In the genomic region with DNA sequence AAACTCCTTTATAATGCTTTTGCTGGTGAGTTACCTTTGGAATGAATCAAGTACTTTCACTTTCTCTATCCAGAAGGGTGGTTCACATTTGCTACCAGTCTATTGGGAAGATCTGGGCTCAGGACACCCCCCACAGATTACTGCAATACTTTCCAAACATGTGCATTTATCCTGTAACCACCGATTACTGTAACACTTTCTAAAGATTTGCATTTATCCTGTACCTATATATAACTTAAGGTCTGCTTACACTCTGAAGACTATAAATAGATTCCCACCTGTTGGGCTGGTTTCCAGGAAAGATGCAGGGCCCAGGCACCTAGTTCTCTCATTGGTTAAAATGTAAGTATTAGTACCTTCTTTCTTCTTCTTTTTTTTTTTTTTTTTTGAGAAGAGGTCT, we compare ENCODE assay signal across 11 cellular contexts.
DNase-seq lines count a peak whose midpoint lies in the region; ATAC-seq and TF ChIP-seq lines count a peak whose summit lies in the region.
"Had no signal": no experiment of that assay in that cellular context is flagged by ENCODE, and none has a peak within 500 bp of the region (broad histone marks: within the 10 kb centered on the region; RNA-seq: fewer than 3 reads in every experiment).

No MANE protein-coding gene starts in this region.

- DNase-seq in NAMALWA (ENCODE audit: low spot score) (peak; percentile 75), coronary artery (ENCODE audit: low spot score) (no peak), head of caudate nucleus (no peak), NCI-H748 (lab: John Stamatoyannopoulos, UW; ENCODE audit: unreplicated experiment) (no peak), cortex of kidney (lab: John Stamatoyannopoulos, UW) (no peak)
- DNase-seq: activated naive CD4-positive, alpha-beta T cell treated with anti-CD3 and anti-CD28 coated beads, Interleukin-2, amount 50 U/mL, for 16 hours; mesendoderm; retina had no signal

- H3K9me3 ChIP-seq in liver (ENCODE audit: control insufficient read depth in 4 of 4, low read length in 3 of 4) = no peaks in the 10 kb centered on the region

- H3K27ac ChIP-seq in liver (ENCODE audit: low read depth in 1 of 2, low read length in 2 of 2) (peak overlapping the region; percentile 38 to 48), coronary artery (no peak overlapping the region)

- H3K27me3 ChIP-seq in liver (ENCODE audit: control insufficient read depth in 4 of 4, insufficient read depth in 4 of 4, low read length in 3 of 4) = no peaks in the 10 kb centered on the region

- H3K4me3 ChIP-seq in liver (ENCODE audit: low read depth in 1 of 3, low read length in 3 of 3) (peak overlapping the region in 1 of 3 donors; percentile 4), coronary artery (no peak overlapping the region)

- WGBS in liver = 20% methylated on average over 1 of the region's 1 CpG

- TF ChIP-seq CTCF in liver (IDR thresholded peaks at IDR 0.05; ENCODE audit: low read depth, low read length, missing input control) (no peak), coronary artery (IDR thresholded peaks at IDR 0.05) (no peak)

- peaks cover 0 to 8% (median 5%) of the 10 kb centered on the region in 4 donors for H3K4me1 ChIP-seq in liver (ENCODE audit: control insufficient read depth in 4 of 4, insufficient read depth in 4 of 4, low read length in 3 of 4)

- H3K9ac ChIP-seq in liver (ENCODE audit: low read depth in 1 of 2, low read length in 2 of 2) = no peak overlapping the region

- ATAC-seq in GM18517 (IDR thresholded peaks at IDR 0.05; ENCODE audit: unreplicated experiment) = peak; percentile 88
- ATAC-seq in GM21528 (IDR thresholded peaks at IDR 0.05; ENCODE audit: low FRiP score, unreplicated experiment) = peak; percentile 84

- H3K36me3 ChIP-seq in liver (ENCODE audit: control insufficient read depth in 4 of 4, insufficient read depth in 3 of 4, low read depth in 1 of 4, low read length in 3 of 4) = no peaks in the 10 kb centered on the region

- intact Hi-C loops in head of caudate nucleus (cut with DNase I) = no loop called here

- no peak for TF ChIP-seq RAD21 in liver (IDR thresholded peaks at IDR 0.05)

TF ChIP-seq in liver, 16 proteins besides CTCF, POLR2A, EP300 and RAD21:
- TF ChIP-seq SP1 (IDR thresholded peaks at IDR 0.05) = peak; percentile 44
- TF ChIP-seq, protein P1, sequence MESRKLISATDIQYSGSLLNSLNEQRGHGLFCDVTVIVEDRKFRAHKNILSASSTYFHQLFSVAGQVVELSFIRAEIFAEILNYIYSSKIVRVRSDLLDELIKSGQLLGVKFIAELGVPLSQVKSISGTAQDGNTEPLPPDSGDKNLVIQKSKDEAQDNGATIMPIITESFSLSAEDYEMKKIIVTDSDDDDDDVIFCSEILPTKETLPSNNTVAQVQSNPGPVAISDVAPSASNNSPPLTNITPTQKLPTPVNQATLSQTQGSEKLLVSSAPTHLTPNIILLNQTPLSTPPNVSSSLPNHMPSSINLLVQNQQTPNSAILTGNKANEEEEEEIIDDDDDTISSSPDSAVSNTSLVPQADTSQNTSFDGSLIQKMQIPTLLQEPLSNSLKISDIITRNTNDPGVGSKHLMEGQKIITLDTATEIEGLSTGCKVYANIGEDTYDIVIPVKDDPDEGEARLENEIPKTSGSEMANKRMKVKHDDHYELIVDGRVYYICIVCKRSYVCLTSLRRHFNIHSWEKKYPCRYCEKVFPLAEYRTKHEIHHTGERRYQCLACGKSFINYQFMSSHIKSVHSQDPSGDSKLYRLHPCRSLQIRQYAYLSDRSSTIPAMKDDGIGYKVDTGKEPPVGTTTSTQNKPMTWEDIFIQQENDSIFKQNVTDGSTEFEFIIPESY (IDR thresholded peaks at IDR 0.05) = no peak
- TF ChIP-seq YY1 (IDR thresholded peaks at IDR 0.05) = no peak
- peak in 1 of 2 donors; percentile 15 for TF ChIP-seq HNF4A (conservative IDR thresholded peaks at IDR 0.05)

Comparison
In these comparisons a context has a peak if more than half of its experiments do, and no peak if none do; other contexts are left out.
1. H3K27ac ChIP-seq: peak in liver (2 of 2); none in coronary artery (0 of 2).